In the genomic region with DNA sequence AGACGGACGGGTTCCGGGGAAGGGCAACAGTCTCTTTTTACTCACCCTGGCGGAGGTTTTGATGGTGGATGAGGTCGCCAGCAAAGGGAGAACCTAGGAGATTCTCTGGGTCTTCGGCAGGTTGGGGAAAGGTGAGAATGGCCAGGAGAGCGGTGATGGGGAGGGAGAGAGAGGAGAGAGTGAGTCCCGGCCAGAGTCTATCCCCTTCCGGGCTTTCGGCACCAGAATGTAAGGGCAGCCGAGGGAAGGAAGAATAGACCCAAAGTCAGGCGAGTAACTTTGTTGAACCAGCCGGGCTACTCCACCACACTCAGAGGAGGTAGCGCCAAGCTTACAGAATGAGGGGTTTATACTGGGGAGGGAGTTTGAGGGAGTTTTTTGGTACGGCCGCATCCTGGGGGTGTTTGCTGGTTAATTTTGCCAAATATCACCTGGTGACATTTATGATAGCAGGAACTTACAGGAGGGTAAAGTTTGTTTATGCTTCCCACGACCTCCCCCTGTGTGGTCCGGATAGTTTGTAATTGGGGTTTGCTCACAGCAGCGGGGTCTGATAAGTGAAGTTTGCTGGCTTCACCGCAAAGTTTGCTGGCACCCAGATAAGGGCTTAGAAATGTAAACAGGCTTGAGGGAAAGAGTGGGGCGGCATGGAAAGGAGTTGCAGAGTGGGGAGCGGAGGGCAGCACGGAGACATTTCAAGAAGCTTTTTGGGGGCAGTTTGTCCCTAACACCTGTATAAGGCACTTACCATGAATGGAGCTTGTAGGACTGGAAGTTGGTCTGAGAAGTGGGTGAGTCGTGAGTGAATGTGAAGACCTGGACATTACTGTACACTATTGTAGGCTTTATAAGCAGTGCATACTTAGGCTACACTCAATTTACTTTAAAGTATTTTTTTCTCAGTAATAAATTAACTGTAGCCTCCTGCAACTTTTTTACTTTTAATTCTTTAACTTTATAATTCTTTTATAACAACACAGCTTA, we compare ENCODE assay signal across 1 cellular context.
TF ChIP-seq lines count a peak whose summit lies in the region.

No MANE protein-coding gene starts in this region.

TF ChIP-seq in K562, 482 proteins besides CTCF, POLR2A, EP300 and RAD21 (continued from another document and continues in another):
- TF ChIP-seq, protein P1, sequence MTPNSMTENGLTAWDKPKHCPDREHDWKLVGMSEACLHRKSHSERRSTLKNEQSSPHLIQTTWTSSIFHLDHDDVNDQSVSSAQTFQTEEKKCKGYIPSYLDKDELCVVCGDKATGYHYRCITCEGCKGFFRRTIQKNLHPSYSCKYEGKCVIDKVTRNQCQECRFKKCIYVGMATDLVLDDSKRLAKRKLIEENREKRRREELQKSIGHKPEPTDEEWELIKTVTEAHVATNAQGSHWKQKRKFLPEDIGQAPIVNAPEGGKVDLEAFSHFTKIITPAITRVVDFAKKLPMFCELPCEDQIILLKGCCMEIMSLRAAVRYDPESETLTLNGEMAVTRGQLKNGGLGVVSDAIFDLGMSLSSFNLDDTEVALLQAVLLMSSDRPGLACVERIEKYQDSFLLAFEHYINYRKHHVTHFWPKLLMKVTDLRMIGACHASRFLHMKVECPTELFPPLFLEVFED (CRISPR knock-in tag; conservative IDR thresholded peaks at IDR 0.05) = peak; percentile 88
- TF ChIP-seq RBM15 (IDR thresholded peaks at IDR 0.05; ENCODE audit: insufficient read depth, low read length) (no peak), ZNF232 (CRISPR knock-in tag; IDR thresholded peaks at IDR 0.05) (no peak), MECOM (CRISPR knock-in tag; IDR thresholded peaks at IDR 0.05) (no peak), SREBF1 (IDR thresholded peaks at IDR 0.05; ENCODE audit: borderline replicate concordance, low read depth, low read length) (no peak), ZNF583 (CRISPR knock-in tag; IDR thresholded peaks at IDR 0.05) (no peak), ZKSCAN8 (CRISPR knock-in tag; IDR thresholded peaks at IDR 0.05) (0 out of 2 replicates have a peak, but pooled peaks have one; percentile 55), WHSC1 (IDR thresholded peaks at IDR 0.05; ENCODE audit: low read length) (no peak), MYBL2 (IDR thresholded peaks at IDR 0.05; ENCODE audit: low read depth) (no peak), MYBL2 (CRISPR knock-in tag; IDR thresholded peaks at IDR 0.05; ENCODE audit: borderline replicate concordance) (no peak), ZNF436 (CRISPR knock-in tag; IDR thresholded peaks at IDR 0.05) (no peak), PHTF2 (CRISPR knock-in tag; IDR thresholded peaks at IDR 0.05) (no peak), MIER1 (IDR thresholded peaks at IDR 0.05; ENCODE audit: low read depth) (no peak), HNRNPLL (IDR thresholded peaks at IDR 0.05; ENCODE audit: low read depth, low read length, poor library complexity, severe bottlenecking) (no peak), SMC3 (conservative IDR thresholded peaks at IDR 0.05; ENCODE audit: insufficient read depth, low read depth, low read length) (no peak), ZNF407 (IDR thresholded peaks at IDR 0.05; ENCODE audit: low read depth) (no peak), HDGF (IDR thresholded peaks at IDR 0.05) (0 out of 2 replicates have a peak, but pooled peaks have one; percentile 25), ZNF764 (CRISPR knock-in tag; IDR thresholded peaks at IDR 0.05; ENCODE audit: low read depth) (no peak), ZNF121 (CRISPR knock-in tag; conservative IDR thresholded peaks at IDR 0.05) (no peak), MYNN (IDR thresholded peaks at IDR 0.05) (peak; percentile 85), MYNN (CRISPR knock-in tag; IDR thresholded peaks at IDR 0.05) (no peak), TFAM (CRISPR knock-in tag; conservative IDR thresholded peaks at IDR 0.05) (no peak), KAT2B (IDR thresholded peaks at IDR 0.05; ENCODE audit: low read depth, low read length) (no peak), ZNF609 (CRISPR knock-in tag; IDR thresholded peaks at IDR 0.05; ENCODE audit: borderline replicate concordance) (peak; percentile 67; the same call in 1 of the 2 replicates), BHLHE40 (IDR thresholded peaks at IDR 0.05; ENCODE audit: low read length) (peak; percentile 65; the same call in 1 of the 2 replicates), FOXA1 (IDR thresholded peaks at IDR 0.05; ENCODE audit: borderline replicate concordance) (peak; percentile 78), PHF20 (IDR thresholded peaks at IDR 0.05; ENCODE audit: partially characterized antibody) (no peak), ZEB2 (IDR thresholded peaks at IDR 0.05) (peak; percentile 63; the same call in 1 of the 2 replicates)
- TF ChIP-seq, protein P2, sequence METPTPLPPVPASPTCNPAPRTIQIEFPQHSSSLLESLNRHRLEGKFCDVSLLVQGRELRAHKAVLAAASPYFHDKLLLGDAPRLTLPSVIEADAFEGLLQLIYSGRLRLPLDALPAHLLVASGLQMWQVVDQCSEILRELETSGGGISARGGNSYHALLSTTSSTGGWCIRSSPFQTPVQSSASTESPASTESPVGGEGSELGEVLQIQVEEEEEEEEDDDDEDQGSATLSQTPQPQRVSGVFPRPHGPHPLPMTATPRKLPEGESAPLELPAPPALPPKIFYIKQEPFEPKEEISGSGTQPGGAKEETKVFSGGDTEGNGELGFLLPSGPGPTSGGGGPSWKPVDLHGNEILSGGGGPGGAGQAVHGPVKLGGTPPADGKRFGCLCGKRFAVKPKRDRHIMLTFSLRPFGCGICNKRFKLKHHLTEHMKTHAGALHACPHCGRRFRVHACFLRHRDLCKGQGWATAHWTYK (CRISPR knock-in tag; IDR thresholded peaks at IDR 0.05) = no peak; the same call in 1 of the 2 replicates
- TF ChIP-seq, protein P3, sequence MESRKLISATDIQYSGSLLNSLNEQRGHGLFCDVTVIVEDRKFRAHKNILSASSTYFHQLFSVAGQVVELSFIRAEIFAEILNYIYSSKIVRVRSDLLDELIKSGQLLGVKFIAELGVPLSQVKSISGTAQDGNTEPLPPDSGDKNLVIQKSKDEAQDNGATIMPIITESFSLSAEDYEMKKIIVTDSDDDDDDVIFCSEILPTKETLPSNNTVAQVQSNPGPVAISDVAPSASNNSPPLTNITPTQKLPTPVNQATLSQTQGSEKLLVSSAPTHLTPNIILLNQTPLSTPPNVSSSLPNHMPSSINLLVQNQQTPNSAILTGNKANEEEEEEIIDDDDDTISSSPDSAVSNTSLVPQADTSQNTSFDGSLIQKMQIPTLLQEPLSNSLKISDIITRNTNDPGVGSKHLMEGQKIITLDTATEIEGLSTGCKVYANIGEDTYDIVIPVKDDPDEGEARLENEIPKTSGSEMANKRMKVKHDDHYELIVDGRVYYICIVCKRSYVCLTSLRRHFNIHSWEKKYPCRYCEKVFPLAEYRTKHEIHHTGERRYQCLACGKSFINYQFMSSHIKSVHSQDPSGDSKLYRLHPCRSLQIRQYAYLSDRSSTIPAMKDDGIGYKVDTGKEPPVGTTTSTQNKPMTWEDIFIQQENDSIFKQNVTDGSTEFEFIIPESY (CRISPR knock-in tag; IDR thresholded peaks at IDR 0.05) = no peak
- TF ChIP-seq, protein P4, sequence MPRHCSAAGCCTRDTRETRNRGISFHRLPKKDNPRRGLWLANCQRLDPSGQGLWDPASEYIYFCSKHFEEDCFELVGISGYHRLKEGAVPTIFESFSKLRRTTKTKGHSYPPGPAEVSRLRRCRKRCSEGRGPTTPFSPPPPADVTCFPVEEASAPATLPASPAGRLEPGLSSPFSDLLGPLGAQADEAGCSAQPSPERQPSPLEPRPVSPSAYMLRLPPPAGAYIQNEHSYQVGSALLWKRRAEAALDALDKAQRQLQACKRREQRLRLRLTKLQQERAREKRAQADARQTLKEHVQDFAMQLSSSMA (CRISPR knock-in tag; IDR thresholded peaks at IDR 0.05) = no peak
- TF ChIP-seq, protein P5, sequence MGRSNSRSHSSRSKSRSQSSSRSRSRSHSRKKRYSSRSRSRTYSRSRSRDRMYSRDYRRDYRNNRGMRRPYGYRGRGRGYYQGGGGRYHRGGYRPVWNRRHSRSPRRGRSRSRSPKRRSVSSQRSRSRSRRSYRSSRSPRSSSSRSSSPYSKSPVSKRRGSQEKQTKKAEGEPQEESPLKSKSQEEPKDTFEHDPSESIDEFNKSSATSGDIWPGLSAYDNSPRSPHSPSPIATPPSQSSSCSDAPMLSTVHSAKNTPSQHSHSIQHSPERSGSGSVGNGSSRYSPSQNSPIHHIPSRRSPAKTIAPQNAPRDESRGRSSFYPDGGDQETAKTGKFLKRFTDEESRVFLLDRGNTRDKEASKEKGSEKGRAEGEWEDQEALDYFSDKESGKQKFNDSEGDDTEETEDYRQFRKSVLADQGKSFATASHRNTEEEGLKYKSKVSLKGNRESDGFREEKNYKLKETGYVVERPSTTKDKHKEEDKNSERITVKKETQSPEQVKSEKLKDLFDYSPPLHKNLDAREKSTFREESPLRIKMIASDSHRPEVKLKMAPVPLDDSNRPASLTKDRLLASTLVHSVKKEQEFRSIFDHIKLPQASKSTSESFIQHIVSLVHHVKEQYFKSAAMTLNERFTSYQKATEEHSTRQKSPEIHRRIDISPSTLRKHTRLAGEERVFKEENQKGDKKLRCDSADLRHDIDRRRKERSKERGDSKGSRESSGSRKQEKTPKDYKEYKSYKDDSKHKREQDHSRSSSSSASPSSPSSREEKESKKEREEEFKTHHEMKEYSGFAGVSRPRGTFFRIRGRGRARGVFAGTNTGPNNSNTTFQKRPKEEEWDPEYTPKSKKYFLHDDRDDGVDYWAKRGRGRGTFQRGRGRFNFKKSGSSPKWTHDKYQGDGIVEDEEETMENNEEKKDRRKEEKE (IDR thresholded peaks at IDR 0.05; ENCODE audit: borderline replicate concordance in 1 of 2, control insufficient read depth in 1 of 2, low read depth in 2 of 2, low read length in 1 of 2) = 0 out of 4 replicates have a peak, but pooled peaks of 1 of the 2 experiments have one; percentile 55
